In genomic region chr11:13354335-13354734, GRCh38 we compare ENCODE assay signal across 10 cellular contexts.
DNase-seq lines count a peak whose midpoint lies in the region; ATAC-seq and TF ChIP-seq lines count a peak whose summit lies in the region.
"Had no signal": no experiment of that assay in that cellular context is flagged by ENCODE, and none has a peak within 500 bp of the region (broad histone marks: within the 10 kb centered on the region; RNA-seq: fewer than 3 reads in every experiment).

No MANE protein-coding gene starts in this region.

- DNase-seq in AG09309 (ENCODE audit: low read depth) (no peak), GM23248 (peak; percentile 30), Panc1 (ENCODE audit: low read depth, low spot score) (no peak), hepatic stellate cell (ENCODE audit: low spot score) (peak; percentile 24), uterus (no peak), cortex of kidney (lab: John Stamatoyannopoulos, UW) (no peak), substantia nigra (lab: John Stamatoyannopoulos, UW) (no peak)
- DNase-seq: activated CD4-positive, alpha-beta T cell treated with anti-CD3 and anti-CD28 coated beads, Interleukin-2, amount 50 U/mL, for 48 hours; NCI-H2107 had no signal

- CTCF ChIA-PET in Panc1 (lab: Charles Lee) = no interaction called here

- H3K79me2 ChIP-seq in GM23248 (ENCODE audit: insufficient read depth) = peaks cover 31% of the 10 kb centered on the region

- no peak for TF ChIP-seq POLR2A in uterus (IDR thresholded peaks at IDR 0.05)

- H3K27me3 ChIP-seq in GM23248 (replicated peaks; ENCODE audit: insufficient read depth) (no peaks in the 10 kb centered on the region), Panc1 (ENCODE audit: control insufficient read depth, insufficient read depth, low read length) (no peaks in the 10 kb centered on the region), uterus (no peaks in the 10 kb centered on the region)

- H3K27ac ChIP-seq in GM23248 (no peak overlapping the region), Panc1 (ENCODE audit: low read length) (no peak overlapping the region), uterus (no peak overlapping the region), substantia nigra (ENCODE audit: low read depth, low read length, poor library complexity, severe bottlenecking) (no peak overlapping the region)

- H3K9me3 ChIP-seq in GM23248 (ENCODE audit: low read depth) (no peaks in the 10 kb centered on the region), Panc1 (ENCODE audit: control insufficient read depth, insufficient read depth, low read depth, low read length) (no peaks in the 10 kb centered on the region), uterus (no peaks in the 10 kb centered on the region)

- no peaks in the 10 kb centered on the region for H4K20me1 ChIP-seq in GM23248 (ENCODE audit: insufficient read depth)

- peaks cover 12% of the 10 kb centered on the region for H3K4me1 ChIP-seq in GM23248 (ENCODE audit: insufficient read depth)
- H3K4me1 ChIP-seq in Panc1 (ENCODE audit: control insufficient read depth, insufficient read depth, low read length) = no peaks in the 10 kb centered on the region
- no peaks in the 10 kb centered on the region for H3K4me1 ChIP-seq in uterus

- H3F3A ChIP-seq in GM23248 (ENCODE audit: insufficient read depth) = peaks cover 12% of the 10 kb centered on the region; the same call in 1 of the 2 replicates

- H2AFZ ChIP-seq in GM23248 = no peak overlapping the region

- H3K9ac ChIP-seq in GM23248 = no peak overlapping the region

- TF ChIP-seq CTCF in AG09309 (IDR thresholded peaks at IDR 0.05; ENCODE audit: control insufficient read depth, insufficient read depth, low read depth, low read length, missing control alignments) (peak; percentile 39), Panc1 (IDR thresholded peaks at IDR 0.05) (peak; percentile 34), uterus (IDR thresholded peaks at IDR 0.05) (no peak)

- H3K4me3 ChIP-seq in AG09309 (ENCODE audit: control insufficient read depth, low read depth, low read length) = no peak overlapping the region
- H3K4me3 ChIP-seq in GM23248 = no peak overlapping the region
- H3K4me3 ChIP-seq in Panc1 (ENCODE audit: low read depth in 2 of 2, low read length in 2 of 2) = no peak overlapping the region
- no peak overlapping the region for H3K4me3 ChIP-seq in uterus

- peaks cover 13% of the 10 kb centered on the region; the same call in 1 of the 2 replicates for H3K36me3 ChIP-seq in GM23248 (ENCODE audit: low read depth)
- no peaks in the 10 kb centered on the region for H3K36me3 ChIP-seq in Panc1 (ENCODE audit: control insufficient read depth, insufficient read depth, low read length)
- no peaks in the 10 kb centered on the region for H3K36me3 ChIP-seq in uterus

- POLR2A ChIA-PET in Panc1 (lab: Charles Lee) = no interaction called here

- intact Hi-C loops in Panc1 (cut with micrococcal nuclease; ENCODE audit: unreplicated experiment) = no loop called here
- intact Hi-C loops in uterus (cut with DNase I; ENCODE audit: low total_unique reads) = no loop called here

- ATAC-seq in Panc1 = no peak
- ATAC-seq in GM21825 (IDR thresholded peaks at IDR 0.05; ENCODE audit: unreplicated experiment) = no peak

- no peaks in the 10 kb centered on the region for H3K9me2 ChIP-seq in GM23248 (ENCODE audit: insufficient read depth)

- BruUV-seq in Panc1 (replicated peaks; lab: Mats Ljungman, UMichigan) = no TSS peak

- 74 to 75% methylated on average over 6 of the region's 6 CpGs for WGBS in GM23248 (ENCODE audit: low coverage in 1 of 2, low lambda C conversion rate in 2 of 2, missing lambda C conversion rate in 2 of 2), 2 experiments

- H3K4me2 ChIP-seq in GM23248 (ENCODE audit: unreplicated experiment) = no peak overlapping the region

- in situ Hi-C loops in GM23248 (cut with MboI) = no loop called here
- in situ Hi-C loops in Panc1 (cut with HindIII; ENCODE audit: low pct_unique_long_range_greater_than_20kb, low sequenced_read_pairs) = no loop called here

Comparison
In these comparisons a context has a peak if more than half of its experiments do, and no peak if none do; other contexts are left out.
1. DNase-seq: peak in GM23248 (single experiment) and hepatic stellate cell (single experiment); none in AG09309 (single experiment), Panc1 (single experiment), uterus (0 of 2), cortex of kidney (single experiment) and substantia nigra (0 of 49).
2. CTCF ChIP-seq: peak in AG09309 (single experiment) and Panc1 (single experiment); none in uterus (0 of 4).